In the genomic region with DNA sequence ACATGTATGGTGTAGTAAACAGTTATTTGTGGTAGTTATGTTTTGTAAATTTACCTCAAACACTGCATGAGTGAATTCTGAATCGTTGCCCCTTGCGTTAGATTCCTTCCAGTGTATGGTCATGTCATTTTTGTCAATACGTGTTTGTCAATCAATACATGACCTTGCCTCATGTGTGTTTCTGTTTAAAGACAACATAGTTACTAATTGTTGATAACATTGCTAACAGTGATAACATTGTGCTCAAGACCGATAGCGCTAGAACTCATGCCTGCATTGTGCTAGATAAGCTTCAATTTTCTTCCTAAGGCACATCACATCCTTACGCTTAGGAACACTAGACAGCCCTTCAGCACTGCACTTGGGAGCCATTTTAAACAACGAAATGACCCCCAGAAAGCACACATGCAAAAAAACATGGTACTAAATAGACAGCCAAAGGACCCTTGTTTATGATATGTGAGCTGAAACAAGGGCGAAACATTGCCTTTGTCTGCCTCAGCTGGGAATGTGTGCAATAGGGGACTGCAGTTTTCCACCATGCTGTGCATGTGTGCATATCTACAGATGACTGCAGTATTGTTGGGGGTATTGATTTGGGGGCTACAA, we compare ENCODE assay signal across 1 cellular context.
TF ChIP-seq lines count a peak whose summit lies in the region.

No MANE protein-coding gene starts in this region.

TF ChIP-seq in K562, 482 proteins besides CTCF, POLR2A, EP300 and RAD21 (continued from another document and continues in another):
- no peak for TF ChIP-seq POLR3A (IDR thresholded peaks at IDR 0.05; ENCODE audit: borderline replicate concordance, extremely low read depth, insufficient read depth, insufficient read length)
- no peak for TF ChIP-seq HNRNPH1 (optimal IDR thresholded peaks at IDR 0.05; ENCODE audit: low read depth, low read length)
- TF ChIP-seq, protein P1, sequence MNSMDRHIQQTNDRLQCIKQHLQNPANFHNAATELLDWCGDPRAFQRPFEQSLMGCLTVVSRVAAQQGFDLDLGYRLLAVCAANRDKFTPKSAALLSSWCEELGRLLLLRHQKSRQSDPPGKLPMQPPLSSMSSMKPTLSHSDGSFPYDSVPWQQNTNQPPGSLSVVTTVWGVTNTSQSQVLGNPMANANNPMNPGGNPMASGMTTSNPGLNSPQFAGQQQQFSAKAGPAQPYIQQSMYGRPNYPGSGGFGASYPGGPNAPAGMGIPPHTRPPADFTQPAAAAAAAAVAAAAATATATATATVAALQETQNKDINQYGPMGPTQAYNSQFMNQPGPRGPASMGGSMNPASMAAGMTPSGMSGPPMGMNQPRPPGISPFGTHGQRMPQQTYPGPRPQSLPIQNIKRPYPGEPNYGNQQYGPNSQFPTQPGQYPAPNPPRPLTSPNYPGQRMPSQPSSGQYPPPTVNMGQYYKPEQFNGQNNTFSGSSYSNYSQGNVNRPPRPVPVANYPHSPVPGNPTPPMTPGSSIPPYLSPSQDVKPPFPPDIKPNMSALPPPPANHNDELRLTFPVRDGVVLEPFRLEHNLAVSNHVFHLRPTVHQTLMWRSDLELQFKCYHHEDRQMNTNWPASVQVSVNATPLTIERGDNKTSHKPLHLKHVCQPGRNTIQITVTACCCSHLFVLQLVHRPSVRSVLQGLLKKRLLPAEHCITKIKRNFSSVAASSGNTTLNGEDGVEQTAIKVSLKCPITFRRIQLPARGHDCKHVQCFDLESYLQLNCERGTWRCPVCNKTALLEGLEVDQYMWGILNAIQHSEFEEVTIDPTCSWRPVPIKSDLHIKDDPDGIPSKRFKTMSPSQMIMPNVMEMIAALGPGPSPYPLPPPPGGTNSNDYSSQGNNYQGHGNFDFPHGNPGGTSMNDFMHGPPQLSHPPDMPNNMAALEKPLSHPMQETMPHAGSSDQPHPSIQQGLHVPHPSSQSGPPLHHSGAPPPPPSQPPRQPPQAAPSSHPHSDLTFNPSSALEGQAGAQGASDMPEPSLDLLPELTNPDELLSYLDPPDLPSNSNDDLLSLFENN (IDR thresholded peaks at IDR 0.05; ENCODE audit: low read depth in 2 of 2, low read length in 2 of 2): peak in 1 of 2 experiments; percentile 94; a peak in 2 of 4 replicates
- no peak for TF ChIP-seq HMG20B (CRISPR knock-in tag; IDR thresholded peaks at IDR 0.05)
- no peak for TF ChIP-seq YBX1 (IDR thresholded peaks at IDR 0.05)
- 0 out of 2 replicates have a peak, but pooled peaks have one; percentile 40 for TF ChIP-seq EP400 (IDR thresholded peaks at IDR 0.05)
- no peak for TF ChIP-seq FUS (optimal IDR thresholded peaks at IDR 0.05; ENCODE audit: low read depth, low read length)
- no peak for TF ChIP-seq SIN3A (IDR thresholded peaks at IDR 0.05; ENCODE audit: borderline replicate concordance in 2 of 2, control insufficient read depth in 1 of 2, low read depth in 2 of 2, low read length in 2 of 2)
- peak; percentile 9; the same call in 1 of the 2 replicates for TF ChIP-seq KLF6 (CRISPR knock-in tag; IDR thresholded peaks at IDR 0.05; ENCODE audit: borderline replicate concordance)
- TF ChIP-seq TCFL5 (CRISPR knock-in tag; conservative IDR thresholded peaks at IDR 0.05): peak; percentile 12; the same call in 1 of the 2 replicates
- TF ChIP-seq ZNF23 (CRISPR knock-in tag; IDR thresholded peaks at IDR 0.05): 0 out of 2 replicates have a peak, but pooled peaks have one; percentile 29
- no peak for TF ChIP-seq TSC22D4 (tag; IDR thresholded peaks at IDR 0.05)
- TF ChIP-seq TFAM (CRISPR knock-in tag; conservative IDR thresholded peaks at IDR 0.05): no peak
- no peak for TF ChIP-seq C11orf30 (IDR thresholded peaks at IDR 0.05; ENCODE audit: low read depth)
- TF ChIP-seq, protein P2, sequence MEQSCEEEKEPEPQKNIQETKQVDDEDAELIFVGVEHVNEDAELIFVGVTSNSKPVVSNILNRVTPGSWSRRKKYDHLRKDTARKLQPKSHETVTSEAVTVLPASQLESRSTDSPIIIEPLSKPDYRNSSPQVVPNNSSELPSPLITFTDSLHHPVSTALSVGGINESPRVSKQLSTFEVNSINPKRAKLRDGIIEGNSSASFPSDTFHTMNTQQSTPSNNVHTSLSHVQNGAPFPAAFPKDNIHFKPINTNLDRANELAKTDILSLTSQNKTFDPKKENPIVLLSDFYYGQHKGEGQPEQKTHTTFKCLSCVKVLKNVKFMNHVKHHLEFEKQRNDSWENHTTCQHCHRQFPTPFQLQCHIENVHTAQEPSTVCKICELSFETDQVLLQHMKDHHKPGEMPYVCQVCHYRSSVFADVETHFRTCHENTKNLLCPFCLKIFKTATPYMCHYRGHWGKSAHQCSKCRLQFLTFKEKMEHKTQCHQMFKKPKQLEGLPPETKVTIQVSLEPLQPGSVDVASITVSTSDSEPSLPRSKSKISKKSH (CRISPR knock-in tag; IDR thresholded peaks at IDR 0.05): no peak
- TF ChIP-seq PPARD (CRISPR knock-in tag; IDR thresholded peaks at IDR 0.05): no peak
- TF ChIP-seq PYGO2 (tag; IDR thresholded peaks at IDR 0.05): peak; percentile 83
- no peak for TF ChIP-seq ZNF282 (CRISPR knock-in tag; IDR thresholded peaks at IDR 0.05)
- TF ChIP-seq, protein P3, sequence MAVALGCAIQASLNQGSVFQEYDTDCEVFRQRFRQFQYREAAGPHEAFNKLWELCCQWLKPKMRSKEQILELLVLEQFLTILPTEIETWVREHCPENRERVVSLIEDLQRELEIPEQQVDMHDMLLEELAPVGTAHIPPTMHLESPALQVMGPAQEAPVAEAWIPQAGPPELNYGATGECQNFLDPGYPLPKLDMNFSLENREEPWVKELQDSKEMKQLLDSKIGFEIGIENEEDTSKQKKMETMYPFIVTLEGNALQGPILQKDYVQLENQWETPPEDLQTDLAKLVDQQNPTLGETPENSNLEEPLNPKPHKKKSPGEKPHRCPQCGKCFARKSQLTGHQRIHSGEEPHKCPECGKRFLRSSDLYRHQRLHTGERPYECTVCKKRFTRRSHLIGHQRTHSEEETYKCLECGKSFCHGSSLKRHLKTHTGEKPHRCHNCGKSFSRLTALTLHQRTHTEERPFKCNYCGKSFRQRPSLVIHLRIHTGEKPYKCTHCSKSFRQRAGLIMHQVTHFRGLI (CRISPR knock-in tag; IDR thresholded peaks at IDR 0.05): no peak
- peak; percentile 78 for TF ChIP-seq CEBPB (tag; IDR thresholded peaks at IDR 0.05)
- no peak for TF ChIP-seq NR2C2 (CRISPR knock-in tag; IDR thresholded peaks at IDR 0.05)
- TF ChIP-seq NR2C2 (tag; IDR thresholded peaks at IDR 0.05): 0 out of 2 replicates have a peak, but pooled peaks have one; percentile 46
- peak; percentile 99 for TF ChIP-seq MTA2 (IDR thresholded peaks at IDR 0.05; ENCODE audit: low read depth)
- no peak; the same call in 1 of the 2 replicates for TF ChIP-seq MAFK (IDR thresholded peaks at IDR 0.05; ENCODE audit: low read length)
- TF ChIP-seq, protein P4, sequence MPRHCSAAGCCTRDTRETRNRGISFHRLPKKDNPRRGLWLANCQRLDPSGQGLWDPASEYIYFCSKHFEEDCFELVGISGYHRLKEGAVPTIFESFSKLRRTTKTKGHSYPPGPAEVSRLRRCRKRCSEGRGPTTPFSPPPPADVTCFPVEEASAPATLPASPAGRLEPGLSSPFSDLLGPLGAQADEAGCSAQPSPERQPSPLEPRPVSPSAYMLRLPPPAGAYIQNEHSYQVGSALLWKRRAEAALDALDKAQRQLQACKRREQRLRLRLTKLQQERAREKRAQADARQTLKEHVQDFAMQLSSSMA (CRISPR knock-in tag; IDR thresholded peaks at IDR 0.05): 0 out of 2 replicates have a peak, but pooled peaks have one; percentile 57
- TF ChIP-seq, protein P5, sequence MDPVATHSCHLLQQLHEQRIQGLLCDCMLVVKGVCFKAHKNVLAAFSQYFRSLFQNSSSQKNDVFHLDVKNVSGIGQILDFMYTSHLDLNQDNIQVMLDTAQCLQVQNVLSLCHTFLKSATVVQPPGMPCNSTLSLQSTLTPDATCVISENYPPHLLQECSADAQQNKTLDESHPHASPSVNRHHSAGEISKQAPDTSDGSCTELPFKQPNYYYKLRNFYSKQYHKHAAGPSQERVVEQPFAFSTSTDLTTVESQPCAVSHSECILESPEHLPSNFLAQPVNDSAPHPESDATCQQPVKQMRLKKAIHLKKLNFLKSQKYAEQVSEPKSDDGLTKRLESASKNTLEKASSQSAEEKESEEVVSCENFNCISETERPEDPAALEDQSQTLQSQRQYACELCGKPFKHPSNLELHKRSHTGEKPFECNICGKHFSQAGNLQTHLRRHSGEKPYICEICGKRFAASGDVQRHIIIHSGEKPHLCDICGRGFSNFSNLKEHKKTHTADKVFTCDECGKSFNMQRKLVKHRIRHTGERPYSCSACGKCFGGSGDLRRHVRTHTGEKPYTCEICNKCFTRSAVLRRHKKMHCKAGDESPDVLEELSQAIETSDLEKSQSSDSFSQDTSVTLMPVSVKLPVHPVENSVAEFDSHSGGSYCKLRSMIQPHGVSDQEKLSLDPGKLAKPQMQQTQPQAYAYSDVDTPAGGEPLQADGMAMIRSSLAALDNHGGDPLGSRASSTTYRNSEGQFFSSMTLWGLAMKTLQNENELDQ (CRISPR knock-in tag; IDR thresholded peaks at IDR 0.05; ENCODE audit: borderline replicate concordance): no peak
- TF ChIP-seq NR2C1 (IDR thresholded peaks at IDR 0.05): no peak
- TF ChIP-seq NR2C1 (tag; IDR thresholded peaks at IDR 0.05): peak; percentile 46
- TF ChIP-seq LARP7 (IDR thresholded peaks at IDR 0.05): no peak
- TF ChIP-seq, protein P6, sequence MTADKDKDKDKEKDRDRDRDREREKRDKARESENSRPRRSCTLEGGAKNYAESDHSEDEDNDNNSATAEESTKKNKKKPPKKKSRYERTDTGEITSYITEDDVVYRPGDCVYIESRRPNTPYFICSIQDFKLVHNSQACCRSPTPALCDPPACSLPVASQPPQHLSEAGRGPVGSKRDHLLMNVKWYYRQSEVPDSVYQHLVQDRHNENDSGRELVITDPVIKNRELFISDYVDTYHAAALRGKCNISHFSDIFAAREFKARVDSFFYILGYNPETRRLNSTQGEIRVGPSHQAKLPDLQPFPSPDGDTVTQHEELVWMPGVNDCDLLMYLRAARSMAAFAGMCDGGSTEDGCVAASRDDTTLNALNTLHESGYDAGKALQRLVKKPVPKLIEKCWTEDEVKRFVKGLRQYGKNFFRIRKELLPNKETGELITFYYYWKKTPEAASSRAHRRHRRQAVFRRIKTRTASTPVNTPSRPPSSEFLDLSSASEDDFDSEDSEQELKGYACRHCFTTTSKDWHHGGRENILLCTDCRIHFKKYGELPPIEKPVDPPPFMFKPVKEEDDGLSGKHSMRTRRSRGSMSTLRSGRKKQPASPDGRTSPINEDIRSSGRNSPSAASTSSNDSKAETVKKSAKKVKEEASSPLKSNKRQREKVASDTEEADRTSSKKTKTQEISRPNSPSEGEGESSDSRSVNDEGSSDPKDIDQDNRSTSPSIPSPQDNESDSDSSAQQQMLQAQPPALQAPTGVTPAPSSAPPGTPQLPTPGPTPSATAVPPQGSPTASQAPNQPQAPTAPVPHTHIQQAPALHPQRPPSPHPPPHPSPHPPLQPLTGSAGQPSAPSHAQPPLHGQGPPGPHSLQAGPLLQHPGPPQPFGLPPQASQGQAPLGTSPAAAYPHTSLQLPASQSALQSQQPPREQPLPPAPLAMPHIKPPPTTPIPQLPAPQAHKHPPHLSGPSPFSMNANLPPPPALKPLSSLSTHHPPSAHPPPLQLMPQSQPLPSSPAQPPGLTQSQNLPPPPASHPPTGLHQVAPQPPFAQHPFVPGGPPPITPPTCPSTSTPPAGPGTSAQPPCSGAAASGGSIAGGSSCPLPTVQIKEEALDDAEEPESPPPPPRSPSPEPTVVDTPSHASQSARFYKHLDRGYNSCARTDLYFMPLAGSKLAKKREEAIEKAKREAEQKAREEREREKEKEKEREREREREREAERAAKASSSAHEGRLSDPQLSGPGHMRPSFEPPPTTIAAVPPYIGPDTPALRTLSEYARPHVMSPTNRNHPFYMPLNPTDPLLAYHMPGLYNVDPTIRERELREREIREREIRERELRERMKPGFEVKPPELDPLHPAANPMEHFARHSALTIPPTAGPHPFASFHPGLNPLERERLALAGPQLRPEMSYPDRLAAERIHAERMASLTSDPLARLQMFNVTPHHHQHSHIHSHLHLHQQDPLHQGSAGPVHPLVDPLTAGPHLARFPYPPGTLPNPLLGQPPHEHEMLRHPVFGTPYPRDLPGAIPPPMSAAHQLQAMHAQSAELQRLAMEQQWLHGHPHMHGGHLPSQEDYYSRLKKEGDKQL (CRISPR knock-in tag; IDR thresholded peaks at IDR 0.05; ENCODE audit: borderline replicate concordance): no peak
- peak; percentile 88; the same call in 1 of the 2 replicates for TF ChIP-seq GATAD2B (IDR thresholded peaks at IDR 0.05; ENCODE audit: borderline replicate concordance)
- TF ChIP-seq, protein P7, sequence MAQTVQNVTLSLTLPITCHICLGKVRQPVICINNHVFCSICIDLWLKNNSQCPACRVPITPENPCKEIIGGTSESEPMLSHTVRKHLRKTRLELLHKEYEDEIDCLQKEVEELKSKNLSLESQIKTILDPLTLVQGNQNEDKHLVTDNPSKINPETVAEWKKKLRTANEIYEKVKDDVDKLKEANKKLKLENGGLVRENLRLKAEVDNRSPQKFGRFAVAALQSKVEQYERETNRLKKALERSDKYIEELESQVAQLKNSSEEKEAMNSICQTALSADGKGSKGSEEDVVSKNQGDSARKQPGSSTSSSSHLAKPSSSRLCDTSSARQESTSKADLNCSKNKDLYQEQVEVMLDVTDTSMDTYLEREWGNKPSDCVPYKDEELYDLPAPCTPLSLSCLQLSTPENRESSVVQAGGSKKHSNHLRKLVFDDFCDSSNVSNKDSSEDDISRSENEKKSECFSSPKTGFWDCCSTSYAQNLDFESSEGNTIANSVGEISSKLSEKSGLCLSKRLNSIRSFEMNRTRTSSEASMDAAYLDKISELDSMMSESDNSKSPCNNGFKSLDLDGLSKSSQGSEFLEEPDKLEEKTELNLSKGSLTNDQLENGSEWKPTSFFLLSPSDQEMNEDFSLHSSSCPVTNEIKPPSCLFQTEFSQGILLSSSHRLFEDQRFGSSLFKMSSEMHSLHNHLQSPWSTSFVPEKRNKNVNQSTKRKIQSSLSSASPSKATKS (CRISPR knock-in tag; IDR thresholded peaks at IDR 0.05): no peak
- no peak for TF ChIP-seq CAMTA2 (CRISPR knock-in tag; conservative IDR thresholded peaks at IDR 0.05)
- no peak; the same call in 1 of the 2 replicates for TF ChIP-seq HSF4 (CRISPR knock-in tag; IDR thresholded peaks at IDR 0.05; ENCODE audit: borderline replicate concordance)
- TF ChIP-seq, protein P8, sequence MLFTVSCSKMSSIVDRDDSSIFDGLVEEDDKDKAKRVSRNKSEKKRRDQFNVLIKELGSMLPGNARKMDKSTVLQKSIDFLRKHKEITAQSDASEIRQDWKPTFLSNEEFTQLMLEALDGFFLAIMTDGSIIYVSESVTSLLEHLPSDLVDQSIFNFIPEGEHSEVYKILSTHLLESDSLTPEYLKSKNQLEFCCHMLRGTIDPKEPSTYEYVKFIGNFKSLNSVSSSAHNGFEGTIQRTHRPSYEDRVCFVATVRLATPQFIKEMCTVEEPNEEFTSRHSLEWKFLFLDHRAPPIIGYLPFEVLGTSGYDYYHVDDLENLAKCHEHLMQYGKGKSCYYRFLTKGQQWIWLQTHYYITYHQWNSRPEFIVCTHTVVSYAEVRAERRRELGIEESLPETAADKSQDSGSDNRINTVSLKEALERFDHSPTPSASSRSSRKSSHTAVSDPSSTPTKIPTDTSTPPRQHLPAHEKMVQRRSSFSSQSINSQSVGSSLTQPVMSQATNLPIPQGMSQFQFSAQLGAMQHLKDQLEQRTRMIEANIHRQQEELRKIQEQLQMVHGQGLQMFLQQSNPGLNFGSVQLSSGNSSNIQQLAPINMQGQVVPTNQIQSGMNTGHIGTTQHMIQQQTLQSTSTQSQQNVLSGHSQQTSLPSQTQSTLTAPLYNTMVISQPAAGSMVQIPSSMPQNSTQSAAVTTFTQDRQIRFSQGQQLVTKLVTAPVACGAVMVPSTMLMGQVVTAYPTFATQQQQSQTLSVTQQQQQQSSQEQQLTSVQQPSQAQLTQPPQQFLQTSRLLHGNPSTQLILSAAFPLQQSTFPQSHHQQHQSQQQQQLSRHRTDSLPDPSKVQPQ (CRISPR knock-in tag; IDR thresholded peaks at IDR 0.05; ENCODE audit: borderline replicate concordance): no peak
